11 cellular contexts compared by ENCODE assay signal in genomic region chr4:150962245-150962644, GRCh38. TPM values are rescaled to one million over a fixed set of nuclear protein-coding genes. Genes with fewer than 3 reads are reported as not detected.
DNase-seq lines count a peak whose midpoint lies in the region; ATAC-seq and TF ChIP-seq lines count a peak whose summit lies in the region.
"Had no signal": no experiment of that assay in that cellular context is flagged by ENCODE, and none has a peak within 500 bp of the region (broad histone marks: within the 10 kb centered on the region; RNA-seq: fewer than 3 reads in every experiment).

No MANE protein-coding gene starts in this region.

- peaks cover 13% of the 10 kb centered on the region for H3K4me1 Mint-ChIP-seq in memory B cell

- no peak for TF ChIP-seq POLR2A in Peyer's patch (IDR thresholded peaks at IDR 0.05)

- H3F3A ChIP-seq in OCI-LY1 (ENCODE audit: insufficient read depth, low read length) = no peaks in the 10 kb centered on the region

- H3K4me3 Mint-ChIP-seq in memory B cell = no peak overlapping the region

- no peaks in the 10 kb centered on the region for H4K20me1 ChIP-seq in OCI-LY1 (ENCODE audit: insufficient read depth, low read length)

- H2AFZ ChIP-seq in OCI-LY1 (ENCODE audit: low read length) = no peak overlapping the region

- no peak for TF ChIP-seq CTCF in OCI-LY1 (IDR thresholded peaks at IDR 0.05; ENCODE audit: low read length)
- TF ChIP-seq CTCF in Peyer's patch (IDR thresholded peaks at IDR 0.05) = no peak

- DNase-seq in DMS53 (lab: John Stamatoyannopoulos, UW) = peak; percentile 32
- DNase-seq in DMS53 treated with DMSO at 0.1 percent for 48 hours (lab: John Stamatoyannopoulos, UW; ENCODE audit: unreplicated experiment) = no peak
- no peak for DNase-seq in memory B cell (ENCODE audit: low spot score in 2 of 2)
- no peak for DNase-seq in Peyer's patch
- no peak for DNase-seq in NCI-H2107 (lab: John Stamatoyannopoulos, UW)
- no peak for DNase-seq in NAMALWA (ENCODE audit: low spot score)
- DNase-seq: mesendoderm, NCI-H1417 had no signal

- H3K4me1 ChIP-seq in OCI-LY1 (ENCODE audit: insufficient read depth, low read length, severe bottlenecking) (peaks cover 8% of the 10 kb centered on the region), Peyer's patch (no peaks in the 10 kb centered on the region)

- H3K4me3 ChIP-seq in OCI-LY1 (ENCODE audit: low read depth, low read length, poor library complexity, severe bottlenecking) = no peak overlapping the region
- H3K4me3 ChIP-seq in Peyer's patch = no peak overlapping the region

- peak overlapping the region; percentile 69 for H3K27ac Mint-ChIP-seq in memory B cell

- H3K4me2 ChIP-seq in OCI-LY1 (ENCODE audit: low read length) = no peak overlapping the region

- H3K36me3 ChIP-seq in OCI-LY1 (ENCODE audit: insufficient read depth, low read length) (peaks cover 6% of the 10 kb centered on the region; the same call in 1 of the 2 replicates), Peyer's patch (no peaks in the 10 kb centered on the region)

- H3K36me3 Mint-ChIP-seq in memory B cell = peaks cover 20% of the 10 kb centered on the region

- no peak overlapping the region for H3K9ac ChIP-seq in OCI-LY1 (ENCODE audit: low read length)

- peak; percentile 74 for ATAC-seq in GM21619 (IDR thresholded peaks at IDR 0.05; ENCODE audit: unreplicated experiment)
- ATAC-seq in memory B cell (ENCODE audit: low read depth) = peak; percentile 88

- H3K9me3 ChIP-seq in OCI-LY1 (ENCODE audit: low read length) (peaks cover 5% of the 10 kb centered on the region; the same call in 1 of the 2 replicates), Peyer's patch (peaks cover 0 to 14% (median 4%) of the 10 kb centered on the region in 4 donors)

- H3K79me2 ChIP-seq in OCI-LY1 (ENCODE audit: insufficient read depth, low read length) = no peaks in the 10 kb centered on the region

- H3K9me2 ChIP-seq in OCI-LY1 (ENCODE audit: low read depth, low read length) = no peaks in the 10 kb centered on the region

- peak overlapping the region; percentile 42 for H3K27ac ChIP-seq in OCI-LY1 (ENCODE audit: low read depth, low read length, poor library complexity, severe bottlenecking)
- H3K27ac ChIP-seq in Peyer's patch = no peak overlapping the region
- H3K27ac ChIP-seq: 22Rv1 had no signal

- H3K27me3 ChIP-seq in OCI-LY1 (ENCODE audit: insufficient read depth, low read length) = no peaks in the 10 kb centered on the region
- H3K27me3 ChIP-seq in Peyer's patch = no peaks in the 10 kb centered on the region

- H3K9me3 Mint-ChIP-seq in memory B cell = peaks cover 10% of the 10 kb centered on the region

- no peaks in the 10 kb centered on the region for H3K27me3 Mint-ChIP-seq in memory B cell

RNA-seq across cellular contexts. Expression of gene LRBA, which starts 52.8 kb away (rescaled TPM):
- 100 to 1,000 TPM in 2 of 4 donors, 10 to 100 TPM in 2; 71.5 to 120 (median 91.7) TPM for total RNA-seq in Peyer's patch
